Comparison of ENCODE assay signal across 32 cellular contexts in the genomic region with DNA sequence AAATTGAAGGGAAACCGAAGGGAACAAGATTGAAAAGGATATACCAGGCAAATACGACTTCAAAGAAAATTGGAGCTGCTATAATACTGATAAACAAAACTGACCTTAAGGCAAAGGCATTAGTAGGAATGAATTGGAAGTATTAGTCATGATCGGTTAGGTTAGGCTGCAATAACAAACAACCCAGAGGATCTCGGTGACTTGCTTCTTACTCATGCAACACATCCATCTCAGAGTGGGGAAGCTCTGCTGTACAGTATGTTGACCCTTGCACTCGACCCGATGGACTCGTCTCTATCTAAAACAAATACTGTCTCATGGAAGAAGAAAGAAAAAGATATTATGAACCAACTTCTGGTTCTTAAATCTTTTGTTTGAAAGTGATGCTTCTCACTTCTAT. TPM values are rescaled to one million over a fixed set of nuclear protein-coding genes. Genes with fewer than 3 reads are reported as not detected.
"Had no signal": no experiment of that assay in that cellular context is flagged by ENCODE, and none has a peak within 500 bp of the region (broad histone marks: within the 10 kb centered on the region; RNA-seq: fewer than 3 reads in every experiment).

No MANE protein-coding gene starts in this region.

- DNase-seq: activated CD4-positive, alpha-beta memory T cell treated with anti-CD3 and anti-CD28 coated beads, Interleukin-2, amount 10 ng/mL, durations not matched to agents 7 days and 5 days; activated CD4-positive, alpha-beta T cell treated with anti-CD3 and anti-CD28 coated beads for 1 hour; activated CD4-positive, alpha-beta T cell treated with anti-CD3 and anti-CD28 coated beads for 4 hours; activated CD4-positive, alpha-beta T cell treated with anti-CD3 and anti-CD28 coated beads, Interleukin-2, amount 10 ng/mL, durations not matched to agents 7 days and 5 days; activated CD4-positive, alpha-beta T cell treated with anti-CD3 and anti-CD28 coated beads, Interleukin-2, amount 50 U/mL, for 4 hours; activated CD8-positive, alpha-beta memory T cell treated with anti-CD3 and anti-CD28 coated beads, Interleukin-2, amount 50 U/mL, for 48 hours; activated gamma-delta T cell; activated naive CD4-positive, alpha-beta T cell; activated naive CD4-positive, alpha-beta T cell treated with anti-CD3 and anti-CD28 coated beads, Interleukin-2, amount 10 ng/mL, durations not matched to agents 7 days and 5 days; activated naive CD8-positive, alpha-beta T cell treated with anti-CD3 and anti-CD28 coated beads, Interleukin-2, amount 10 ng/mL, durations not matched to agents 7 days and 5 days; activated T-cell treated with anti-CD3 and anti-CD28 coated beads for 4 hours; activated T-cell treated with anti-CD3 and anti-CD28 coated beads, Interleukin-2, amount 50 U/mL, for 24 hours; activated T-cell treated with anti-CD3 and anti-CD28 coated beads, Interleukin-2, amount 50 U/mL, for 72 hours; amniotic stem cell; anterior cingulate cortex; body of pancreas; caudate nucleus; colonic mucosa; effector CD8-positive, alpha-beta T cell; esophagus squamous epithelium; foreskin melanocyte; heart right ventricle; T-helper 2 cell had no signal

- ATAC-seq: activated naive CD4-positive, alpha-beta T cell treated with anti-CD3 and anti-CD28 coated beads, Interleukin-2, amount 50 U/mL, for 72 hours; activated T-cell treated with anti-CD3 and anti-CD28 coated beads, Interleukin-2, amount 50 U/mL, for 72 hours; body of pancreas; gastroesophageal sphincter; heart right ventricle; WTC11 had no signal

RNA-seq across cellular contexts. Expression of a gene that starts 42.3 kb away (rescaled TPM):
- total RNA-seq: activated CD4-positive, alpha-beta memory T cell treated with anti-CD3 and anti-CD28 coated beads, Interleukin-2, amount 10 ng/mL, durations not matched to agents 7 days and 5 days; activated CD4-positive, alpha-beta T cell treated with anti-CD3 and anti-CD28 coated beads, Interleukin-2, amount 10 ng/mL, durations not matched to agents 7 days and 5 days; activated naive CD4-positive, alpha-beta T cell treated with anti-CD3 and anti-CD28 coated beads, Interleukin-2, amount 50 U/mL, for 72 hours; activated naive CD8-positive, alpha-beta T cell treated with anti-CD3 and anti-CD28 coated beads, Interleukin-2, amount 10 ng/mL, durations not matched to agents 7 days and 5 days; activated T-cell treated with anti-CD3 and anti-CD28 coated beads, Interleukin-2, amount 50 U/mL, for 72 hours; body of pancreas; colonic mucosa; dermis microvascular lymphatic vessel endothelial cell; endothelial cell of umbilical vein; esophagus squamous epithelium; fibroblast of lung; fibroblast of villous mesenchyme; gastroesophageal sphincter; glomerular endothelial cell; hepatocyte; WTC11 had no signal
- polyA plus RNA-seq: endothelial cell of umbilical vein, fibroblast of lung, hepatocyte had no signal
